ENCODE assay signal across 1 cellular context in the genomic region with DNA sequence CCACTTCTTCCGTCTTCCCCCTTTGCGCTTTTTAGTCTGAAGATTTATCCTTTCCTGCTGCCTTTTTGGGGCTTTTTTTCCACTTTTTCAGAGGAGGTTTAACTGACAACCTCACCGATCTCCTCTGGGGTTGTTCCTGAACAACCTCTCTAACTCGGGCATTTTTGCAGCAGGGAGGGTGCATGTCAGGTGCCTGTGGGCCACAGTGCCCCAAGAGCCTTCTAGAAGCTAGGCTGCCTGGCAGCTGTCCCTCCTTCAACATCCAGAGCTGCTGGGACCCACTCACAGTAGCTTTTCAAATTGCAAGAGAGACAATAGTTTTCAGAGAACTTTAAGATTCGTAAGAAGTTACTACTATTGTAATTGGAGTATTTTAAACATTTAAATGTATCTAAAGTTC.
TF ChIP-seq lines count a peak whose summit lies in the region.

No MANE protein-coding gene starts in this region.

TF ChIP-seq in K562, 482 proteins besides CTCF, POLR2A, EP300 and RAD21:
- TF ChIP-seq, protein P1, sequence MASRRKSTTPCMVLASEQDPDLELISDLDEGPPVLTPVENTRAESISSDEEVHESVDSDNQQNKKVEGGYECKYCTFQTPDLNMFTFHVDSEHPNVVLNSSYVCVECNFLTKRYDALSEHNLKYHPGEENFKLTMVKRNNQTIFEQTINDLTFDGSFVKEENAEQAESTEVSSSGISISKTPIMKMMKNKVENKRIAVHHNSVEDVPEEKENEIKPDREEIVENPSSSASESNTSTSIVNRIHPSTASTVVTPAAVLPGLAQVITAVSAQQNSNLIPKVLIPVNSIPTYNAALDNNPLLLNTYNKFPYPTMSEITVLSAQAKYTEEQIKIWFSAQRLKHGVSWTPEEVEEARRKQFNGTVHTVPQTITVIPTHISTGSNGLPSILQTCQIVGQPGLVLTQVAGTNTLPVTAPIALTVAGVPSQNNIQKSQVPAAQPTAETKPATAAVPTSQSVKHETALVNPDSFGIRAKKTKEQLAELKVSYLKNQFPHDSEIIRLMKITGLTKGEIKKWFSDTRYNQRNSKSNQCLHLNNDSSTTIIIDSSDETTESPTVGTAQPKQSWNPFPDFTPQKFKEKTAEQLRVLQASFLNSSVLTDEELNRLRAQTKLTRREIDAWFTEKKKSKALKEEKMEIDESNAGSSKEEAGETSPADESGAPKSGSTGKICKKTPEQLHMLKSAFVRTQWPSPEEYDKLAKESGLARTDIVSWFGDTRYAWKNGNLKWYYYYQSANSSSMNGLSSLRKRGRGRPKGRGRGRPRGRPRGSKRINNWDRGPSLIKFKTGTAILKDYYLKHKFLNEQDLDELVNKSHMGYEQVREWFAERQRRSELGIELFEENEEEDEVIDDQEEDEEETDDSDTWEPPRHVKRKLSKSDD (conservative IDR thresholded peaks at IDR 0.05; ENCODE audit: low read length) = no peak
- no peak for TF ChIP-seq IFI16 (CRISPR knock-in tag; IDR thresholded peaks at IDR 0.05)
- no peak for TF ChIP-seq MEF2D (tag; conservative IDR thresholded peaks at IDR 0.05; ENCODE audit: low read depth)
- TF ChIP-seq, protein P2, sequence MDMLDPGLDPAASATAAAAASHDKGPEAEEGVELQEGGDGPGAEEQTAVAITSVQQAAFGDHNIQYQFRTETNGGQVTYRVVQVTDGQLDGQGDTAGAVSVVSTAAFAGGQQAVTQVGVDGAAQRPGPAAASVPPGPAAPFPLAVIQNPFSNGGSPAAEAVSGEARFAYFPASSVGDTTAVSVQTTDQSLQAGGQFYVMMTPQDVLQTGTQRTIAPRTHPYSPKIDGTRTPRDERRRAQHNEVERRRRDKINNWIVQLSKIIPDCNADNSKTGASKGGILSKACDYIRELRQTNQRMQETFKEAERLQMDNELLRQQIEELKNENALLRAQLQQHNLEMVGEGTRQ (CRISPR knock-in tag; IDR thresholded peaks at IDR 0.05) = no peak
- TF ChIP-seq CLOCK (CRISPR knock-in tag; IDR thresholded peaks at IDR 0.05; ENCODE audit: borderline replicate concordance) = no peak
